ENCODE assay signal across 2 cellular contexts in the genomic region with DNA sequence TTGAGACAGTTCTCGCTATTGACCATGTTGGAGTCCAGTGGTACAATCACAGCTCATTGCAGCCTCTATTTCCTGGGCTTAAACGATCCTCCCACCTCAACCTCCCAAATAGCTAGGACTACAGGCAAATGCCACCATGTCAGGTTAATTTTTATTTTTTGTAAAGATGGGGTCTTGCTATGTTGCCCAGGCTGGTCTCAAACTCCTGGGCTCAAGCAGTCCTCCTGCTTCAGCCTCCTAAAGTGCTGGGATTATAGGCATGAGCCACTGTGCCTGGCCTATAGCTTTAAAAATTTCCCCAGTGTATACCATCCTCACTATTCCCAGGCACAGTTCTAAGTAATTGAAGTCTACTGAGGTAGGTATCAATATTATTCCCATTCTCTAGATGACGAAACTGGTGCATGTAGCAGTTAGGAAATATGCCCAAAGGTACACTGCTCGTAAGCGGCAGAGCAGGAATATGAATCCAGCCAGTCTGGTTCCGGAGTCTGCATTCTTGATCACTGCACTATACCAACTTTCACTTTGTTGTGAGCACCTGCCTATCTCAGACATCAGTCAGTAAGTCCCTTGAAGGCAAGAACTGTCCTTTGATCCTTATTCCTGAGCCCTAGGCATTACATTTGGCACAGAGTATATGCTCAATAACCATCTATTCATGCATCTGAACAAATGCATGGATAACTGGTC.
TF ChIP-seq lines count a peak whose summit lies in the region.

No MANE protein-coding gene starts in this region.

TF ChIP-seq in IMR-90, 13 proteins besides CTCF, POLR2A, EP300 and RAD21:
- TF ChIP-seq CEBPB (IDR thresholded peaks at IDR 0.05; ENCODE audit: low read depth, low read length) (no peak), RCOR1 (IDR thresholded peaks at IDR 0.05; ENCODE audit: insufficient replicate concordance, low read length) (no peak), MAZ (IDR thresholded peaks at IDR 0.05; ENCODE audit: borderline replicate concordance, low read depth, low read length) (no peak), BHLHE40 (IDR thresholded peaks at IDR 0.05; ENCODE audit: low read depth, low read length) (no peak), FOS (IDR thresholded peaks at IDR 0.05; ENCODE audit: low read depth, low read length) (no peak), NFE2L2 (IDR thresholded peaks at IDR 0.05; ENCODE audit: low read depth, low read length) (no peak), MAFK (IDR thresholded peaks at IDR 0.05; ENCODE audit: low read depth, low read length) (no peak), CHD1 (IDR thresholded peaks at IDR 0.05; ENCODE audit: low read depth, low read length) (no peak), SMC3 (IDR thresholded peaks at IDR 0.05; ENCODE audit: low read depth, low read length) (no peak), MXI1 (IDR thresholded peaks at IDR 0.05; ENCODE audit: borderline replicate concordance, low read depth, low read length) (no peak), RFX5 (IDR thresholded peaks at IDR 0.05; ENCODE audit: low read depth, low read length) (no peak)
- TF ChIP-seq, protein P1, sequence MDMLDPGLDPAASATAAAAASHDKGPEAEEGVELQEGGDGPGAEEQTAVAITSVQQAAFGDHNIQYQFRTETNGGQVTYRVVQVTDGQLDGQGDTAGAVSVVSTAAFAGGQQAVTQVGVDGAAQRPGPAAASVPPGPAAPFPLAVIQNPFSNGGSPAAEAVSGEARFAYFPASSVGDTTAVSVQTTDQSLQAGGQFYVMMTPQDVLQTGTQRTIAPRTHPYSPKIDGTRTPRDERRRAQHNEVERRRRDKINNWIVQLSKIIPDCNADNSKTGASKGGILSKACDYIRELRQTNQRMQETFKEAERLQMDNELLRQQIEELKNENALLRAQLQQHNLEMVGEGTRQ (IDR thresholded peaks at IDR 0.05; ENCODE audit: low read depth, low read length) = no peak
- TF ChIP-seq, protein P2, sequence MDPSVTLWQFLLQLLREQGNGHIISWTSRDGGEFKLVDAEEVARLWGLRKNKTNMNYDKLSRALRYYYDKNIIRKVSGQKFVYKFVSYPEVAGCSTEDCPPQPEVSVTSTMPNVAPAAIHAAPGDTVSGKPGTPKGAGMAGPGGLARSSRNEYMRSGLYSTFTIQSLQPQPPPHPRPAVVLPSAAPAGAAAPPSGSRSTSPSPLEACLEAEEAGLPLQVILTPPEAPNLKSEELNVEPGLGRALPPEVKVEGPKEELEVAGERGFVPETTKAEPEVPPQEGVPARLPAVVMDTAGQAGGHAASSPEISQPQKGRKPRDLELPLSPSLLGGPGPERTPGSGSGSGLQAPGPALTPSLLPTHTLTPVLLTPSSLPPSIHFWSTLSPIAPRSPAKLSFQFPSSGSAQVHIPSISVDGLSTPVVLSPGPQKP (IDR thresholded peaks at IDR 0.05; ENCODE audit: borderline replicate concordance, low read depth, low read length) = no peak

TF ChIP-seq in K562, 482 proteins besides CTCF, POLR2A, EP300 and RAD21:
- TF ChIP-seq ZNF121 (CRISPR knock-in tag; conservative IDR thresholded peaks at IDR 0.05) (peak; percentile 84), SAP30 (IDR thresholded peaks at IDR 0.05; ENCODE audit: borderline replicate concordance, insufficient read depth, low read depth, low read length, poor library complexity, severe bottlenecking) (no peak), BCOR (IDR thresholded peaks at IDR 0.05) (peak; percentile 33; the same call in 1 of the 2 replicates), RBM25 (IDR thresholded peaks at IDR 0.05; ENCODE audit: low read depth, low read length, severe bottlenecking) (peak; percentile 9)
